In the genomic region with DNA sequence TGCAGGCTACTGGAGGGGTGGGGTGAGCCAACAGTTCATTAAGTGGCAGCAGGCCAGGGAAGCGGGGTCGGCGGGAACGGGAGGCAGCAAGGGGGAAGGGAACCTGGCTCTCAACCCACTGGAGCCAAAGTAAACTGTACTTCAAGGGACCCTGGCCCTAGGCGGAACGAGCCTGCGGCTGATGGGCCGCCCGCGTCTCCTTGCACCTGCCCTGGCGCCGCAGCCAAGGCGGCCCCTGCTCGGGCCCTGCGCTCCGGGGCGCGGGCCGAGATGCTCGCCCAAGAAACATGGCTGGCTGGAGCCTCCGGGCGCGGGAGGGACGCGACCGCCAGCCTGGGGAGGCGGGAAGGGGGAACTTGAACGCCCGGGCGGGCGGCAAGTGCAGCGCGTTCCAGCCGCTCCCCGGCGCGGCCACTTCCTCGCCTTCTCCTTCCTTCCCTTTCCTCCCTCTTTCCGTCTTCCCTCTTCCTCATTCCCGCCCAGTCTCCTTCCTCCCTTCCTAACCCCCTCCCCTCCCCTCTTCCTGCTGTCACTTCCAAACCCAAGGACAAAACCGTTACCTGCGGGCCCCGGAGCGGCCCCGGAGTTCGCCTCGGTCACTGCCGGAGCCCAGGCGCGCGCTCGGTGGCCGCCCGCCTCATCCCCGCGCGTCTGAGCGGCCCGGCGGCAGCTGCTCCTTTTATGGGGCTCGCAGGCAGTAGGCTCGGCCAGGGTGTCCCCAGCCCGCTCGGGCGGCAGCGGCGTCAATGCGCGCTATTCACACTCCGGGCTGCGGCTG, we compare ENCODE assay signal across 8 cellular contexts.
DNase-seq lines count a peak whose midpoint lies in the region; ATAC-seq and TF ChIP-seq lines count a peak whose summit lies in the region.

No MANE protein-coding gene starts in this region.

- no peaks in the 10 kb centered on the region for H3K27me3 ChIP-seq in dorsolateral prefrontal cortex
- no peaks in the 10 kb centered on the region for H3K27me3 ChIP-seq in stomach smooth muscle (ENCODE audit: control insufficient read depth in 1 of 2, insufficient read depth in 2 of 2, low read length in 2 of 2)

- intact Hi-C loops in dorsolateral prefrontal cortex (cut with DNase I) = no loop called here

- CTCF ChIA-PET in HEK293T (lab: Yijun Ruan, JAX) = no interaction called here

- no peaks in the 10 kb centered on the region for H3K36me3 ChIP-seq in stomach smooth muscle (ENCODE audit: control insufficient read depth in 2 of 2, insufficient read depth in 2 of 2, low read length in 2 of 2)

- no peak for TF ChIP-seq CTCF in dorsolateral prefrontal cortex (IDR thresholded peaks at IDR 0.05 in 54 of 56, conservative IDR thresholded peaks at IDR 0.05 in 2 of 56; ENCODE audit: low read depth in 1 of 56, partially characterized antibody in 56 of 56)

- H3K9ac ChIP-seq in stomach smooth muscle (ENCODE audit: low read length in 2 of 2) = peak overlapping the region; percentile 65 to 73

- POLR2A ChIA-PET in HEK293T (lab: Yijun Ruan, JAX) = interaction anchor here (0.7 kb wide), 1 partner anchor 19 kb away, joined by 3 read pairs; no protein-coding TSS in a partner anchor

- H3K4me1 ChIP-seq in stomach smooth muscle (ENCODE audit: control insufficient read depth, insufficient read depth, low read length) = peaks cover 11% of the 10 kb centered on the region

- DNase-seq in HEK293T (ENCODE audit: extremely low spot score) = peak; percentile 28
- peak in 8 of 10 donors; percentile 29 to 68 (median 46) for DNase-seq in dorsolateral prefrontal cortex
- no peak for DNase-seq in left lobe of liver (ENCODE audit: low spot score)
- no peak for DNase-seq in stimulated activated CD4-positive, alpha-beta T cell treated with anti-CD3 and anti-CD28 coated beads, Interleukin-4, amount 100 ng/mL, for 24 hours
- no peak for DNase-seq in UCSD-AML1 (lab: John Stamatoyannopoulos, UW; ENCODE audit: unreplicated experiment)

- H3K4me3 ChIP-seq in dorsolateral prefrontal cortex = peak overlapping the region; percentile 48 to 86 (median 74)
- peak overlapping the region; percentile 73 to 83 for H3K4me3 ChIP-seq in stomach smooth muscle (ENCODE audit: low read length in 2 of 2)

- peak; percentile 77 for ATAC-seq in left lobe of liver
- no peak for ATAC-seq in HG02973 (IDR thresholded peaks at IDR 0.05; ENCODE audit: unreplicated experiment)
- no peak for ATAC-seq in HG03045 (IDR thresholded peaks at IDR 0.05; ENCODE audit: unreplicated experiment)

- H3K9me3 ChIP-seq in stomach smooth muscle (ENCODE audit: control insufficient read depth in 2 of 2, low read length in 2 of 2) = no peaks in the 10 kb centered on the region

- peak overlapping the region in 38 of 59 donors; percentile 12 to 79 (median 56) for H3K27ac ChIP-seq in dorsolateral prefrontal cortex
- H3K27ac ChIP-seq in stomach smooth muscle (ENCODE audit: low read length) = peak overlapping the region; percentile 78

TF ChIP-seq in HEK293T, 16 proteins besides CTCF, POLR2A, EP300 and RAD21:
- no peak for TF ChIP-seq TARDBP (IDR thresholded peaks at IDR 0.05)
- no peak for TF ChIP-seq SUZ12 (IDR thresholded peaks at IDR 0.05)
- no peak for TF ChIP-seq CTBP1 (IDR thresholded peaks at IDR 0.05; ENCODE audit: borderline replicate concordance)

Comparison
In these comparisons a context has a peak if more than half of its experiments do, and no peak if none do; other contexts are left out.
1. DNase-seq: peak in HEK293T (single experiment) and dorsolateral prefrontal cortex (8 of 10); none in left lobe of liver (single experiment), stimulated activated CD4-positive, alpha-beta T cell treated with anti-CD3 and anti-CD28 coated beads, Interleukin-4, amount 100 ng/mL, for 24 hours (single experiment) and UCSD-AML1 (single experiment).